Comparison of ENCODE assay signal across 8 cellular contexts in genomic region chr3:135190658-135191057, GRCh38.
"Had no signal": no experiment of that assay in that cellular context is flagged by ENCODE, and none has a peak within 500 bp of the region (broad histone marks: within the 10 kb centered on the region; RNA-seq: fewer than 3 reads in every experiment).

No MANE protein-coding gene starts in this region.

- DNase-seq: GOT3, H9, HCEC 1CT, IMR-90, KG1 had no signal

- FAIRE-seq: H54, HTR-8/SVneo, K562 had no signal

- ATAC-seq: K562 had no signal

- H3K9me3 Mint-ChIP-seq: H9 had no signal

- H3K4me3 ChIP-seq: K562 had no signal
